Comparison of ENCODE assay signal across 1 cellular context in genomic region chr2:232117413-232117812, GRCh38.
TF ChIP-seq lines count a peak whose summit lies in the region.

No MANE protein-coding gene starts in this region.

TF ChIP-seq in WTC11, 78 proteins besides CTCF, POLR2A, EP300 and RAD21 (continued from another document):
- TF ChIP-seq, protein P1, sequence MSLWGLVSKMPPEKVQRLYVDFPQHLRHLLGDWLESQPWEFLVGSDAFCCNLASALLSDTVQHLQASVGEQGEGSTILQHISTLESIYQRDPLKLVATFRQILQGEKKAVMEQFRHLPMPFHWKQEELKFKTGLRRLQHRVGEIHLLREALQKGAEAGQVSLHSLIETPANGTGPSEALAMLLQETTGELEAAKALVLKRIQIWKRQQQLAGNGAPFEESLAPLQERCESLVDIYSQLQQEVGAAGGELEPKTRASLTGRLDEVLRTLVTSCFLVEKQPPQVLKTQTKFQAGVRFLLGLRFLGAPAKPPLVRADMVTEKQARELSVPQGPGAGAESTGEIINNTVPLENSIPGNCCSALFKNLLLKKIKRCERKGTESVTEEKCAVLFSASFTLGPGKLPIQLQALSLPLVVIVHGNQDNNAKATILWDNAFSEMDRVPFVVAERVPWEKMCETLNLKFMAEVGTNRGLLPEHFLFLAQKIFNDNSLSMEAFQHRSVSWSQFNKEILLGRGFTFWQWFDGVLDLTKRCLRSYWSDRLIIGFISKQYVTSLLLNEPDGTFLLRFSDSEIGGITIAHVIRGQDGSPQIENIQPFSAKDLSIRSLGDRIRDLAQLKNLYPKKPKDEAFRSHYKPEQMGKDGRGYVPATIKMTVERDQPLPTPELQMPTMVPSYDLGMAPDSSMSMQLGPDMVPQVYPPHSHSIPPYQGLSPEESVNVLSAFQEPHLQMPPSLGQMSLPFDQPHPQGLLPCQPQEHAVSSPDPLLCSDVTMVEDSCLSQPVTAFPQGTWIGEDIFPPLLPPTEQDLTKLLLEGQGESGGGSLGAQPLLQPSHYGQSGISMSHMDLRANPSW (CRISPR knock-in tag; conservative IDR thresholded peaks at IDR 0.05; ENCODE audit: low read depth), result no peak
- TF ChIP-seq RORB (CRISPR knock-in tag; IDR thresholded peaks at IDR 0.05) (no peak), SMAD3 (CRISPR knock-in tag; IDR thresholded peaks at IDR 0.05; ENCODE audit: borderline replicate concordance) (no peak), NR3C1 (CRISPR knock-in tag; conservative IDR thresholded peaks at IDR 0.05; ENCODE audit: low read depth) (no peak), JUN (CRISPR knock-in tag; IDR thresholded peaks at IDR 0.05) (no peak)
